ENCODE assay signal across 29 cellular contexts in genomic region chr2:229212241-229212640, GRCh38. TPM values are rescaled to one million over a fixed set of nuclear protein-coding genes. Genes with fewer than 3 reads are reported as not detected.
"Had no signal": no experiment of that assay in that cellular context is flagged by ENCODE, and none has a peak within 500 bp of the region (broad histone marks: within the 10 kb centered on the region; RNA-seq: fewer than 3 reads in every experiment).

No MANE protein-coding gene starts in this region.

- H3K27me3 Mint-ChIP-seq: memory B cell; naive B cell; natural killer cell treated with Interleukin-12 subunit alpha and Interleukin-12 subunit beta and Interleukin-15 and Interleukin-18, amount 100 ng/mL, for 72 hours; stimulated activated naive CD8-positive, alpha-beta T cell treated with anti-CD3 and anti-CD28 coated beads, Interleukin-15, amount 100 ng/mL, for 72 hours had no signal

- H3K36me3 Mint-ChIP-seq: mesothelial cell of epicardium; naive B cell; natural killer cell treated with Interleukin-12 subunit alpha and Interleukin-12 subunit beta and Interleukin-15 and Interleukin-18, amount 100 ng/mL, for 72 hours had no signal

- DNase-seq: dorsolateral prefrontal cortex; effector CD4-positive, alpha-beta T cell; head of caudate nucleus; left lung; mucosa of descending colon; naive B cell; pancreas; retina; right lobe of liver; stimulated activated CD4-positive, alpha-beta T cell treated with anti-CD3 and anti-CD28 coated beads, Interleukin-12 subunit alpha, Interleukin-12 subunit beta, amount 100 ng/mL, for 4 hours; stimulated activated CD4-positive, alpha-beta T cell treated with anti-CD3 and anti-CD28 coated beads, Interleukin-1b, Interleukin-23, amount 100 ng/mL, for 48 hours; stimulated activated CD4-positive, alpha-beta T cell treated with anti-CD3 and anti-CD28 coated beads, Interleukin-4, amount 100 ng/mL, for 1 hour; stimulated activated CD8-positive, alpha-beta memory T cell treated with anti-CD3 and anti-CD28 coated beads, Interleukin-4, amount 100 ng/mL, for 48 hours; stimulated activated naive CD4-positive, alpha-beta T cell; stimulated activated naive CD8-positive, alpha-beta T cell treated with anti-CD3 and anti-CD28 coated beads, Interleukin-15, amount 100 ng/mL, for 72 hours; thyroid gland; trophoblast cell had no signal

- H3K4me3 Mint-ChIP-seq: memory B cell; mesothelial cell of epicardium; naive B cell; natural killer cell treated with Interleukin-12 subunit alpha and Interleukin-12 subunit beta and Interleukin-15 and Interleukin-18, amount 100 ng/mL, for 72 hours; neural crest cell; stimulated activated naive CD8-positive, alpha-beta T cell treated with anti-CD3 and anti-CD28 coated beads, Interleukin-15, amount 100 ng/mL, for 72 hours had no signal

- H3K27ac ChIP-seq: left lung, neutrophil, pancreas, right lobe of liver, thyroid gland, vagina had no signal

- H3K27ac Mint-ChIP-seq: memory B cell; mesothelial cell of epicardium; naive B cell; natural killer cell treated with Interleukin-12 subunit alpha and Interleukin-12 subunit beta and Interleukin-15 and Interleukin-18, amount 100 ng/mL, for 72 hours; stimulated activated naive CD8-positive, alpha-beta T cell treated with anti-CD3 and anti-CD28 coated beads, Interleukin-15, amount 100 ng/mL, for 72 hours had no signal

- H3K4me3 ChIP-seq: dorsolateral prefrontal cortex, left lung, lung, mucosa of descending colon, pancreas, right lobe of liver, smooth muscle cell, thyroid gland, vagina had no signal

- H3K36me3 ChIP-seq: left lung, neutrophil, pancreas, right lobe of liver, thyroid gland, vagina had no signal

- H3K9me3 ChIP-seq: left lung, mucosa of descending colon, neutrophil, pancreas, right lobe of liver, thyroid gland, vagina had no signal

- H3K27me3 ChIP-seq: dorsolateral prefrontal cortex, left lung, neutrophil, pancreas, right lobe of liver, thyroid gland, vagina had no signal

- H3K9me3 Mint-ChIP-seq: memory B cell; stimulated activated naive CD8-positive, alpha-beta T cell treated with anti-CD3 and anti-CD28 coated beads, Interleukin-15, amount 100 ng/mL, for 72 hours had no signal

- ATAC-seq: left lung; mucosa of descending colon; natural killer cell treated with Interleukin-12 subunit alpha and Interleukin-12 subunit beta and Interleukin-15 and Interleukin-18, amount 100 ng/mL, for 72 hours; pancreas; stimulated activated naive CD8-positive, alpha-beta T cell treated with anti-CD3 and anti-CD28 coated beads, Interleukin-15, amount 100 ng/mL, for 72 hours had no signal

- H3K4me1 Mint-ChIP-seq: memory B cell; mesothelial cell of epicardium; naive B cell; neural crest cell; stimulated activated naive CD8-positive, alpha-beta T cell treated with anti-CD3 and anti-CD28 coated beads, Interleukin-15, amount 100 ng/mL, for 72 hours had no signal

- FAIRE-seq: colon, frontal cortex, keratinocyte, pancreas had no signal

- H3K4me1 ChIP-seq: left lung, pancreas, thyroid gland, vagina had no signal

RNA-seq across cellular contexts. Expression of gene PID1, which starts 58.8 kb away (rescaled TPM):
- total RNA-seq: natural killer cell treated with Interleukin-12 subunit alpha and Interleukin-12 subunit beta and Interleukin-15 and Interleukin-18, amount 100 ng/mL, for 72 hours; pulmonary artery endothelial cell had no signal
